8 cellular contexts compared by ENCODE assay signal in genomic region chr15:39918688-39919385, GRCh38. TPM values are rescaled to one million over a fixed set of nuclear protein-coding genes. Genes with fewer than 3 reads are reported as not detected.
DNase-seq lines count a peak whose midpoint lies in the region; ATAC-seq and TF ChIP-seq lines count a peak whose summit lies in the region.

No MANE protein-coding gene starts in this region.

- H4K20me1 ChIP-seq in Karpas-422 (ENCODE audit: insufficient read depth, low read depth, low read length): no peaks in the 10 kb centered on the region

- no peaks in the 10 kb centered on the region for H3K9me3 Mint-ChIP-seq in Caco-2 (ENCODE audit: unreplicated experiment)

- H3K36me3 Mint-ChIP-seq in Caco-2 (ENCODE audit: insufficient read depth, unreplicated experiment): peaks cover 10% of the 10 kb centered on the region

- TF ChIP-seq CTCF in Caco-2 (IDR thresholded peaks at IDR 0.05; ENCODE audit: insufficient read depth in 1 of 2, low read depth in 1 of 2, low read length in 1 of 2, severe bottlenecking in 1 of 2, unreplicated experiment in 1 of 2) (no peak), Panc1 (IDR thresholded peaks at IDR 0.05) (no peak), epithelial cell of proximal tubule (conservative IDR thresholded peaks at IDR 0.05; ENCODE audit: low read depth, low read length) (no peak), omental fat pad (IDR thresholded peaks at IDR 0.05) (no peak)

- H3K4me1 ChIP-seq in Caco-2: peaks cover 16% of the 10 kb centered on the region
- H3K4me1 ChIP-seq in Panc1 (ENCODE audit: control insufficient read depth, insufficient read depth, low read length): peaks cover 6% of the 10 kb centered on the region; the same call in 1 of the 2 replicates
- peaks cover 15% of the 10 kb centered on the region for H3K4me1 ChIP-seq in Karpas-422 (ENCODE audit: low read length)

- peak overlapping the region; percentile 90 for H3K4me3 Mint-ChIP-seq in Caco-2 (ENCODE audit: unreplicated experiment)

- H3K27ac ChIP-seq in Panc1 (ENCODE audit: low read length) (peak overlapping the region; percentile 46; the same call in 1 of the 2 replicates), Karpas-422 (ENCODE audit: low read length) (no peak overlapping the region)

- H3K27me3 ChIP-seq in Caco-2 (replicated peaks; ENCODE audit: control insufficient read depth, insufficient read depth, low read length): no peaks in the 10 kb centered on the region
- peaks cover 7% of the 10 kb centered on the region; the same call in 1 of the 2 replicates for H3K27me3 ChIP-seq in Panc1 (ENCODE audit: control insufficient read depth, insufficient read depth, low read length)
- H3K27me3 ChIP-seq in Karpas-422 (ENCODE audit: low read length): peaks cover 3% of the 10 kb centered on the region; the same call in 1 of the 2 replicates

- H3K27me3 Mint-ChIP-seq in Caco-2 (ENCODE audit: insufficient read depth, unreplicated experiment): no peaks in the 10 kb centered on the region

- no peak overlapping the region for H3K27ac Mint-ChIP-seq in Caco-2 (ENCODE audit: unreplicated experiment)

- DNase-seq in Caco-2 (no peak), Panc1 (ENCODE audit: low read depth, low spot score) (no peak), epithelial cell of proximal tubule (ENCODE audit: low read depth) (peak; percentile 76), omental fat pad (ENCODE audit: low spot score) (no peak), Karpas-422 (no peak), AML-193 (lab: John Stamatoyannopoulos, UW) (no peak), OCI-M2 (lab: John Stamatoyannopoulos, UW; ENCODE audit: unreplicated experiment) (no peak)

- CTCF ChIA-PET in Caco-2 (lab: Charles Lee) (no interaction called here), Panc1 (lab: Charles Lee) (no interaction called here)

- 0 out of 2 replicates have a peak, but pooled peaks cover 4% of the 10 kb centered on the region for H3K9me2 ChIP-seq in Karpas-422 (replicated peaks; ENCODE audit: insufficient read depth, low read length)

- POLR2A ChIA-PET in Caco-2 (lab: Charles Lee) (no interaction called here), Panc1 (lab: Charles Lee) (no interaction called here)

- H3K4me3 ChIP-seq in Caco-2 (ENCODE audit: low read depth, low read length) (peak overlapping the region; percentile 88; the same call in 1 of the 2 replicates), Panc1 (ENCODE audit: low read depth in 2 of 2, low read length in 2 of 2) (peak overlapping the region; percentile 69 to 71), epithelial cell of proximal tubule (ENCODE audit: low read depth, low read length) (peak overlapping the region; percentile 66), Karpas-422 (ENCODE audit: low read length) (no peak overlapping the region)

- H3K9me3 ChIP-seq in Caco-2: no peaks in the 10 kb centered on the region
- no peaks in the 10 kb centered on the region for H3K9me3 ChIP-seq in Panc1 (ENCODE audit: control insufficient read depth, insufficient read depth, low read depth, low read length)
- H3K9me3 ChIP-seq in Karpas-422 (ENCODE audit: low read length): no peaks in the 10 kb centered on the region

- ATAC-seq in Panc1 (no peak), omental fat pad (ENCODE audit: low FRiP score) (peak; percentile 37), HG03196 (IDR thresholded peaks at IDR 0.05; ENCODE audit: unreplicated experiment) (no peak)

- in situ Hi-C loops in Panc1 (cut with HindIII; ENCODE audit: low pct_unique_long_range_greater_than_20kb, low sequenced_read_pairs): no loop called here

- no peak overlapping the region for H3K4me2 ChIP-seq in Karpas-422 (ENCODE audit: low read depth, low read length, poor library complexity, severe bottlenecking)

- peaks cover 16% of the 10 kb centered on the region for H3K4me1 Mint-ChIP-seq in Caco-2 (ENCODE audit: low read depth, unreplicated experiment)

- H3K9ac ChIP-seq in Karpas-422 (ENCODE audit: low read length): no peak overlapping the region

- H3K36me3 ChIP-seq in Caco-2 (ENCODE audit: control insufficient read depth, insufficient read depth, low read length): no peaks in the 10 kb centered on the region
- H3K36me3 ChIP-seq in Panc1 (ENCODE audit: control insufficient read depth, insufficient read depth, low read length): no peaks in the 10 kb centered on the region
- no peaks in the 10 kb centered on the region for H3K36me3 ChIP-seq in Karpas-422 (ENCODE audit: insufficient read depth, low read length)

- H3K79me2 ChIP-seq in Karpas-422 (ENCODE audit: low read length): no peaks in the 10 kb centered on the region

- H2AFZ ChIP-seq in Karpas-422 (ENCODE audit: low read length): no peak overlapping the region

- BruUV-seq in Caco-2 (replicated peaks; lab: Mats Ljungman, UMichigan) (TSS peak; percentile 36), Panc1 (replicated peaks; lab: Mats Ljungman, UMichigan) (no TSS peak)

- intact Hi-C loops in Caco-2 (cut with micrococcal nuclease; ENCODE audit: unreplicated experiment): no loop called here
- intact Hi-C loops in Panc1 (cut with micrococcal nuclease; ENCODE audit: unreplicated experiment): no loop called here

RNA-seq across cellular contexts. Expression of gene GPR176, which starts 1.2 kb away (rescaled TPM):
- total RNA-seq in Caco-2 (2022) (9.8 and 14.4 TPM in 2 replicates), Panc1 (2021; ENCODE audit: unreplicated experiment) (12.7 TPM), epithelial cell of proximal tubule (32.1 and 35.4 TPM in 2 replicates), omental fat pad (10 to 100 TPM in 2 of 4 donors, 1 to 10 TPM in 2; 5.6 to 23.9 (median 11.7) TPM)
- polyA plus RNA-seq in Panc1 (2012; ENCODE audit: insufficient read length): 9.6 TPM
- total RNA-seq in Karpas-422 (2014; rRNA removed; shearing (Covaris generic); ENCODE audit: low replicate concordance): 0.07 TPM in 1 of 2 replicates, not detected in the other

RNA-seq across cellular contexts. Expression of gene EIF2AK4, which starts 15.1 kb away (rescaled TPM):
- total RNA-seq in Caco-2 (2022): 33.8 and 38.3 TPM in 2 replicates
- total RNA-seq in Panc1 (2021; ENCODE audit: unreplicated experiment): 33.5 TPM
- 24.2 TPM for polyA plus RNA-seq in Panc1 (2012; ENCODE audit: insufficient read length)
- total RNA-seq in epithelial cell of proximal tubule: 79.6 and 100 TPM in 2 replicates
- 10 to 100 TPM; 46.0 to 60.5 (median 51.6) TPM for total RNA-seq in omental fat pad
- 24.0 and 42.5 TPM in 2 replicates for total RNA-seq in Karpas-422 (2014; rRNA removed; shearing (Covaris generic); ENCODE audit: low replicate concordance)
